8 cellular contexts compared by ENCODE assay signal in genomic region chr1:92029241-92029922, GRCh38. TPM values are rescaled to one million over a fixed set of nuclear protein-coding genes. Genes with fewer than 3 reads are reported as not detected.
DNase-seq lines count a peak whose midpoint lies in the region; ATAC-seq and TF ChIP-seq lines count a peak whose summit lies in the region.

No MANE protein-coding gene starts in this region.

- peak overlapping the region; percentile 60 to 86 (median 81) for H3K4me3 Mint-ChIP-seq in naive thymus-derived CD8-positive, alpha-beta T cell

- H3K36me3 Mint-ChIP-seq in naive thymus-derived CD8-positive, alpha-beta T cell = peaks cover 0 to 11% (median 0%) of the 10 kb centered on the region in 3 donors

- ATAC-seq in naive thymus-derived CD8-positive, alpha-beta T cell = no peak
- ATAC-seq in HG02763 (IDR thresholded peaks at IDR 0.05; ENCODE audit: unreplicated experiment) = no peak
- no peak for ATAC-seq in GM18858 (IDR thresholded peaks at IDR 0.05; ENCODE audit: unreplicated experiment)
- no peak for ATAC-seq in GM21737 (IDR thresholded peaks at IDR 0.05; ENCODE audit: unreplicated experiment)
- ATAC-seq in GM21381 (IDR thresholded peaks at IDR 0.05; ENCODE audit: unreplicated experiment) = no peak

- H4K20me1 ChIP-seq in BLaER1 = no peaks in the 10 kb centered on the region

- no peak for DNase-seq in LNCaP clone FGC (ENCODE audit: low read depth)
- DNase-seq in naive thymus-derived CD8-positive, alpha-beta T cell = peak in 2 of 10 donors; percentile 3 to 7

- no peaks in the 10 kb centered on the region for H3K36me3 ChIP-seq in BLaER1

- peaks cover 0 to 6% (median 0%) of the 10 kb centered on the region in 9 donors for H3K9me3 Mint-ChIP-seq in naive thymus-derived CD8-positive, alpha-beta T cell

- peaks cover 12% of the 10 kb centered on the region; the same call in 1 of the 2 replicates for H3K4me1 ChIP-seq in BLaER1

- POLR2A ChIA-PET in naive thymus-derived CD8-positive, alpha-beta T cell (lab: Charles Lee) = no interaction called here

- H3K27ac Mint-ChIP-seq in naive thymus-derived CD8-positive, alpha-beta T cell = peak overlapping the region in 5 of 10 donors; percentile 34 to 79 (median 48)

- peaks cover 38% of the 10 kb centered on the region for H3K9me3 ChIP-seq in BLaER1

- peaks cover 50% of the 10 kb centered on the region for H3K27me3 ChIP-seq in BLaER1

- TF ChIP-seq CTCF in LNCaP clone FGC (IDR thresholded peaks at IDR 0.05; ENCODE audit: control insufficient read depth, extremely low read depth, insufficient read depth) = no peak

- peak overlapping the region; percentile 91 for H3K4me2 ChIP-seq in BLaER1

- peak overlapping the region; percentile 50; the same call in 1 of the 2 replicates for H3K9ac ChIP-seq in BLaER1

- peaks cover 9 to 17% (median 13%) of the 10 kb centered on the region in 4 donors for H3K4me1 Mint-ChIP-seq in naive thymus-derived CD8-positive, alpha-beta T cell

- H3K27me3 Mint-ChIP-seq in naive thymus-derived CD8-positive, alpha-beta T cell = peaks cover 14 to 39% (median 28%) of the 10 kb centered on the region in 5 donors

- H3K4me3 ChIP-seq in BLaER1 = peak overlapping the region; percentile 67
- H3K4me3 ChIP-seq in LNCaP clone FGC (ENCODE audit: low read depth, low read length) = peak overlapping the region; percentile 53

- no peak overlapping the region for H3K27ac ChIP-seq in BLaER1
- H3K27ac ChIP-seq in cingulate gyrus (ENCODE audit: low read depth, low read length) = peak overlapping the region; percentile 72

RNA-seq across cellular contexts. Expression of gene EPHX4, which starts 0.4 kb away (rescaled TPM):
- under 1 TPM in 1 of 2 experiments, not detected in 1; 0.26 TPM for total RNA-seq in naive thymus-derived CD8-positive, alpha-beta T cell
- polyA plus RNA-seq in naive thymus-derived CD8-positive, alpha-beta T cell = under 1 TPM in 2 of 3 donors, not detected in 1; 0.19 to 0.43 TPM

RNA-seq across cellular contexts. Expression of gene SETSIP, which starts 45.8 kb away (rescaled TPM):
- not detected for total RNA-seq in naive thymus-derived CD8-positive, alpha-beta T cell
- not detected for polyA plus RNA-seq in naive thymus-derived CD8-positive, alpha-beta T cell

RNA-seq across cellular contexts. Expression of gene BTBD8, which starts 50.8 kb away (rescaled TPM):
- 1 to 10 TPM; 8.0 to 8.5 TPM for total RNA-seq in naive thymus-derived CD8-positive, alpha-beta T cell
- polyA plus RNA-seq in naive thymus-derived CD8-positive, alpha-beta T cell = 1 to 10 TPM in 2 of 3 donors, under 1 TPM in 1; 0.22 to 2.0 (median 1.3) TPM
